In genomic region chr5:73544429-73545402, GRCh38 we compare ENCODE assay signal across 12 cellular contexts. TPM values are rescaled to one million over a fixed set of nuclear protein-coding genes. Genes with fewer than 3 reads are reported as not detected.
DNase-seq lines count a peak whose midpoint lies in the region; ATAC-seq and TF ChIP-seq lines count a peak whose summit lies in the region.
"Had no signal": no experiment of that assay in that cellular context is flagged by ENCODE, and none has a peak within 500 bp of the region (broad histone marks: within the 10 kb centered on the region; RNA-seq: fewer than 3 reads in every experiment).

No MANE protein-coding gene starts in this region.

- H3K36me3 Mint-ChIP-seq in activated naive CD4-positive, alpha-beta T cell treated with anti-CD3 and anti-CD28 coated beads for 36 hours (ENCODE audit: low read depth), result no peaks in the 10 kb centered on the region

- no peak for TF ChIP-seq CTCF in colonic mucosa (IDR thresholded peaks at IDR 0.05)

- no peaks in the 10 kb centered on the region for H3K4me1 Mint-ChIP-seq in activated naive CD4-positive, alpha-beta T cell treated with anti-CD3 and anti-CD28 coated beads for 36 hours (ENCODE audit: low read depth)

- H3K4me1 ChIP-seq in colonic mucosa (peaks cover 8% of the 10 kb centered on the region), mucosa of rectum (ENCODE audit: control insufficient read depth in 2 of 2, insufficient read depth in 2 of 2, low read length in 2 of 2) (peaks cover 15 to 29% of the 10 kb centered on the region in 2 donors)

- intact Hi-C loops in colonic mucosa (cut with DNase I), result no loop called here
- intact Hi-C loops in activated naive CD4-positive, alpha-beta T cell treated with anti-CD3 and anti-CD28 coated beads for 36 hours (cut with micrococcal nuclease), result no loop called here

- no peak overlapping the region for H3K4me3 Mint-ChIP-seq in activated naive CD4-positive, alpha-beta T cell treated with anti-CD3 and anti-CD28 coated beads for 36 hours

- CTCF ChIA-PET in activated naive CD4-positive, alpha-beta T cell treated with anti-CD3 and anti-CD28 coated beads for 36 hours (lab: Charles Lee), result no interaction called here

- H3K27ac Mint-ChIP-seq in activated naive CD4-positive, alpha-beta T cell treated with anti-CD3 and anti-CD28 coated beads for 36 hours, result no peak overlapping the region

- no peaks in the 10 kb centered on the region for H3K9me3 ChIP-seq in colonic mucosa
- no peaks in the 10 kb centered on the region for H3K9me3 ChIP-seq in mucosa of rectum (ENCODE audit: control insufficient read depth in 2 of 2, low read length in 2 of 2)
- H3K9me3 ChIP-seq: esophagus muscularis mucosa had no signal

- no peaks in the 10 kb centered on the region for H3K27me3 ChIP-seq in colonic mucosa
- no peaks in the 10 kb centered on the region for H3K27me3 ChIP-seq in mucosa of rectum (ENCODE audit: control insufficient read depth in 2 of 2, insufficient read depth in 2 of 2, low read length in 2 of 2)
- H3K27me3 ChIP-seq: esophagus muscularis mucosa had no signal

- no peaks in the 10 kb centered on the region for H3K9me3 Mint-ChIP-seq in activated naive CD4-positive, alpha-beta T cell treated with anti-CD3 and anti-CD28 coated beads for 36 hours

- H3K4me3 ChIP-seq in colonic mucosa, result no peak overlapping the region
- H3K4me3 ChIP-seq in mucosa of rectum (ENCODE audit: low read length in 2 of 2), result no peak overlapping the region
- H3K4me3 ChIP-seq: esophagus muscularis mucosa had no signal

- ATAC-seq in HG02759 (IDR thresholded peaks at IDR 0.05; ENCODE audit: unreplicated experiment) (no peak), HG03139 (IDR thresholded peaks at IDR 0.05; ENCODE audit: unreplicated experiment) (no peak), HG02885 (IDR thresholded peaks at IDR 0.05; ENCODE audit: poor library complexity, unreplicated experiment) (no peak)

- DNase-seq in HT-29 (ENCODE audit: low spot score) (peak; percentile 91), NCI-H2196 treated with DMSO at 0.1 percent for 48 hours (lab: John Stamatoyannopoulos, UW; ENCODE audit: unreplicated experiment) (peak; percentile 79), colonic mucosa (peak; percentile 88)
- no peak for DNase-seq in activated naive CD4-positive, alpha-beta T cell treated with anti-CD3 and anti-CD28 coated beads for 36 hours
- DNase-seq: activated CD4-positive, alpha-beta T cell treated with anti-CD3 and anti-CD28 coated beads for 48 hours; DND-41; posterior cingulate gyrus had no signal

- H3K9ac ChIP-seq in colonic mucosa (ENCODE audit: low read depth in 2 of 2, low read length in 2 of 2) (peak overlapping the region in 1 of 2 donors; percentile 35), mucosa of rectum (ENCODE audit: low read depth in 1 of 2, low read length in 2 of 2) (peak overlapping the region in 1 of 2 donors; percentile 57)

- peaks cover 12% of the 10 kb centered on the region for H3K27me3 Mint-ChIP-seq in activated naive CD4-positive, alpha-beta T cell treated with anti-CD3 and anti-CD28 coated beads for 36 hours (ENCODE audit: low read depth)

- no peaks in the 10 kb centered on the region for H3K36me3 ChIP-seq in colonic mucosa
- no peaks in the 10 kb centered on the region for H3K36me3 ChIP-seq in mucosa of rectum (ENCODE audit: control insufficient read depth in 2 of 2, insufficient read depth in 2 of 2, low read length in 2 of 2)
- H3K36me3 ChIP-seq: esophagus muscularis mucosa had no signal

- H3K27ac ChIP-seq in colonic mucosa (peak overlapping the region; percentile 43), mucosa of rectum (ENCODE audit: low read depth in 2 of 2, low read length in 2 of 2) (peak overlapping the region; percentile 69 to 87)
- H3K27ac ChIP-seq: esophagus muscularis mucosa had no signal

RNA-seq across cellular contexts. Expression of gene ANKRA2, which starts 20.7 kb away (rescaled TPM):
- total RNA-seq in HT-29 (2014; rRNA removed; shearing (Covaris generic)), result 5.2 and 5.7 TPM in 2 replicates
- 10 to 100 TPM; 17.5 to 18.3 TPM for total RNA-seq in colonic mucosa
- 10 to 100 TPM; 26.5 to 26.9 TPM for total RNA-seq in activated naive CD4-positive, alpha-beta T cell treated with anti-CD3 and anti-CD28 coated beads for 36 hours

RNA-seq across cellular contexts. Expression of gene UTP15, which starts 20.8 kb away (rescaled TPM):
- total RNA-seq in HT-29 (2014; rRNA removed; shearing (Covaris generic)), result 24.1 and 36.8 TPM in 2 replicates
- 10 to 100 TPM in 1 of 2 donors, 1 to 10 TPM in 1; 9.4 to 13.9 TPM for total RNA-seq in colonic mucosa
- total RNA-seq in activated naive CD4-positive, alpha-beta T cell treated with anti-CD3 and anti-CD28 coated beads for 36 hours, result 10 to 100 TPM; 25.3 to 28.5 TPM

RNA-seq across cellular contexts. Expression of gene BTF3, which starts 46.5 kb away (rescaled TPM):
- total RNA-seq in HT-29 (2014; rRNA removed; shearing (Covaris generic)), result 233 and 255 TPM in 2 replicates
- 100 to 1,000 TPM; 527 to 610 TPM for total RNA-seq in colonic mucosa
- 1,000 to 10,000 TPM; 1,100 to 1,123 TPM for total RNA-seq in activated naive CD4-positive, alpha-beta T cell treated with anti-CD3 and anti-CD28 coated beads for 36 hours
